Comparison of ENCODE assay signal across 8 cellular contexts in the genomic region with DNA sequence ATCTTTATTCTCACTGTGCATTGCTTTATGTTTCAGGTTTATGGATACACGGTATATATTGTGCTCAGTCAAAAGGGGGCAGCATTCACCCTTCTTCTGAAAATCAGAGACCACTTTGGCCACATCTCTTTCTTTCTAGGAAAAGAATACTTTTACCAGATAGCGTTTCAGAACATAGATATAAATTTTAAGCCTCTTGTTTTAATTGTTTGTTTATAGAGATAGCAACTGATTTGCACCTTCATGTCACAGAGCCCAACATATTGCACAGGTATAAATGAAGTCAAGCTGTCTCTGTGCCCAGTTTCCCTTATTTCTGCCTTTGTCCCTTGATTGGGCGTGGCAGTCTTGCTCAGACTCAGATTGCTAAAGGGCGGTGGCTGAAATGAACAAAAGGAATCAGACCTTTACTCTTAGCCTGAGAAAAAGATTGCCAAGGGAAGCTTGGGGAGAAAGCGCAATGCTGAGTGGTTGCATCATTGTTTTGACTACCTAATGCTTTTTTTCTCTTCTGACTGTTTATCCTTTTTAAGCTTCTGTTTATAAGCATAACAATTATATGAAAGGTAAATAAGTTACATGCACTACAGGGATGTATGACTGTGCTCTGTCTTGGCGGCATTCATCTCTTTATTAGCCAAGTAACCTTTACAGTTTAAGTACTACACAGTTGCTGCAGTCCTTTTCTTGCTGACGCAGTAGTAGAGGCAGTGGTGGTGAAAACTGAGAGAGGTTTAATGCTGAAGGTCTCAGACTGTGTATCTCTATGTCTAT.
DNase-seq lines count a peak whose midpoint lies in the region; TF ChIP-seq lines count a peak whose summit lies in the region.

No MANE protein-coding gene starts in this region.

- H3K27ac ChIP-seq in tibial artery = no peak overlapping the region

- no peak overlapping the region for H3K4me3 ChIP-seq in NT2/D1 (ENCODE audit: insufficient read length, low read depth)
- H3K4me3 ChIP-seq in tibial artery = no peak overlapping the region

- intact Hi-C loops in tibial artery (cut with DNase I; ENCODE audit: low total_unique reads) = loop anchor here (5.0 kb wide), 2 partner anchors 474 to 569 kb away; no protein-coding TSS in a partner anchor

- peak overlapping the region; percentile 41 for H3K4me3 Mint-ChIP-seq in chondrocyte (ENCODE audit: unreplicated experiment)

- H3K4me1 Mint-ChIP-seq in chondrocyte (ENCODE audit: low read depth) = peaks cover 15% of the 10 kb centered on the region

- in situ Hi-C loops in ACHN (cut with HindIII; ENCODE audit: low pct_ligation_motif_present, low pct_unique_long_range_greater_than_20kb, low sequenced_read_pairs) = loop anchor here (25.0 kb wide), 1 partner anchor 194 kb away; no protein-coding TSS in a partner anchor
- in situ Hi-C loops in KBM-7 (cut with MboI; ENCODE audit: low pct_unique_long_range_greater_than_20kb, low sequenced_read_pairs) = no loop called here

- no peak overlapping the region for H3K9ac ChIP-seq in NT2/D1 (ENCODE audit: insufficient read length, low read depth)

- TF ChIP-seq CTCF in GM12872 (IDR thresholded peaks at IDR 0.05; ENCODE audit: insufficient read depth, low read depth, low read length) (peak; percentile 52), chondrocyte (IDR thresholded peaks at IDR 0.05) (peak; percentile 95), tibial artery (IDR thresholded peaks at IDR 0.05) (peak; percentile 70 to 78)

- H3K36me3 ChIP-seq in NT2/D1 (ENCODE audit: insufficient read depth, insufficient read length, low read length) (no peaks in the 10 kb centered on the region), tibial artery (no peaks in the 10 kb centered on the region)

- H3K36me3 Mint-ChIP-seq in chondrocyte (ENCODE audit: low read depth) = peaks cover under 1% of the 10 kb centered on the region

- H3K9me3 Mint-ChIP-seq in chondrocyte (ENCODE audit: low read depth) = no peaks in the 10 kb centered on the region

- H3K4me1 ChIP-seq in NT2/D1 (ENCODE audit: insufficient read depth, insufficient read length) (no peaks in the 10 kb centered on the region), tibial artery (peaks cover 0 to 10% (median 2%) of the 10 kb centered on the region in 4 donors)

- H3K27me3 ChIP-seq in NT2/D1 (ENCODE audit: insufficient read depth, insufficient read length) = no peaks in the 10 kb centered on the region
- no peaks in the 10 kb centered on the region for H3K27me3 ChIP-seq in tibial artery

- no peaks in the 10 kb centered on the region for H3K27me3 Mint-ChIP-seq in chondrocyte (ENCODE audit: low read depth)

- DNase-seq in ACHN (peak; percentile 43), KBM-7 (peak; percentile 43), NT2/D1 (ENCODE audit: low read depth, low spot score) (peak; percentile 33), chondrocyte (ENCODE audit: low spot score) (no peak), left kidney (ENCODE audit: low read depth, low spot score) (peak; percentile 73), tibial artery (no peak)
- DNase-seq in activated effector memory CD4-positive, alpha-beta T cell treated with Interleukin-2 at 50 U/mL for 16 hours = no peak

- peak overlapping the region; percentile 82 for H3K27ac Mint-ChIP-seq in chondrocyte (ENCODE audit: unreplicated experiment)

- no peaks in the 10 kb centered on the region for H3K9me3 ChIP-seq in NT2/D1 (ENCODE audit: insufficient read depth, low read length)
- no peaks in the 10 kb centered on the region for H3K9me3 ChIP-seq in tibial artery

Comparison
In these comparisons a context has a peak if more than half of its experiments do, and no peak if none do; other contexts are left out.
1. DNase-seq: peak in ACHN (single experiment), KBM-7 (single experiment), NT2/D1 (single experiment) and left kidney (single experiment); none in chondrocyte (single experiment), tibial artery (0 of 2) and activated effector memory CD4-positive, alpha-beta T cell treated with Interleukin-2 at 50 U/mL for 16 hours (single experiment).
2. Peak in every context shown above with its lines, with median percentiles within 50 percentile points of each other: CTCF ChIP-seq.